In genomic region chr2:85308951-85309555, GRCh38 we compare ENCODE assay signal across 7 cellular contexts. TPM values are rescaled to one million over a fixed set of nuclear protein-coding genes. Genes with fewer than 3 reads are reported as not detected.
DNase-seq lines count a peak whose midpoint lies in the region; ATAC-seq, FAIRE-seq and TF ChIP-seq lines count a peak whose summit lies in the region.

No MANE protein-coding gene starts in this region.

- no peaks in the 10 kb centered on the region for H3K9me3 ChIP-seq in K562 (replicated peaks; ENCODE audit: control insufficient read depth, insufficient read depth, low read depth, low read length)
- H3K9me3 ChIP-seq in aorta (ENCODE audit: control insufficient read depth, low read length) = no peaks in the 10 kb centered on the region

- no peak for TF ChIP-seq EP300 in K562 (IDR thresholded peaks at IDR 0.05; ENCODE audit: low read length)

- H3K4me2 ChIP-seq in K562 (ENCODE audit: insufficient read depth, low read length) = no peak overlapping the region

- no peak overlapping the region for H3K27ac ChIP-seq in K562 (ENCODE audit: extremely low read depth, low read depth, low read length)
- H3K27ac ChIP-seq in aorta (ENCODE audit: low read depth in 1 of 2, low read length in 2 of 2) = peak overlapping the region in 1 of 2 donors; percentile 2

- no peak for ATAC-seq in K562
- peak; percentile 69 for ATAC-seq in aorta (ENCODE audit: low FRiP score)

- no peaks in the 10 kb centered on the region for H3K79me2 ChIP-seq in K562 (ENCODE audit: control insufficient read depth, insufficient read depth, low read length)

- BruUV-seq in K562 (replicated peaks; lab: Mats Ljungman, UMichigan) = no TSS peak

- H3K36me3 ChIP-seq in K562 (ENCODE audit: control insufficient read depth, insufficient read depth, low read length) = no peaks in the 10 kb centered on the region
- no peaks in the 10 kb centered on the region for H3K36me3 ChIP-seq in aorta (ENCODE audit: control insufficient read depth in 1 of 2, insufficient read depth in 2 of 2, low read length in 1 of 2)

- POLR2A ChIA-PET in K562 (lab: Yijun Ruan, JAX) = interaction anchor here (0.6 to 1.5 kb wide), 5 partner anchors 9 to 230 kb away, joined by 3 to 11 read pairs (median 3); partner anchors contain the start of genes MAT2A and TGOLN2

- 44% methylated on average over 14 of the region's 14 CpGs for WGBS in K562 (ENCODE audit: insufficient coverage, low coverage, missing lambda C conversion rate)
- WGBS in aorta, 2 donors = 10 to 15% methylated on average over 14 of the region's 14 CpGs

- H3K27me3 ChIP-seq in K562 (ENCODE audit: control insufficient read depth in 2 of 2, insufficient read depth in 2 of 2, low read length in 2 of 2) (peaks cover 8 to 22% of the 10 kb centered on the region in 2 experiments; a peak in 4 of 5 replicates), aorta (ENCODE audit: control insufficient read depth in 1 of 2, insufficient read depth in 2 of 2, low read length in 1 of 2) (no peaks in the 10 kb centered on the region)

- FAIRE-seq in K562 (lab: Jason Lieb, UNC) = no peak

- peak overlapping the region in 1 of 2 experiments; percentile 68; a peak in 2 of 4 replicates for H3K9ac ChIP-seq in K562 (ENCODE audit: insufficient read depth in 1 of 2, low read depth in 2 of 2, low read length in 2 of 2)

- intact Hi-C loops in K562 (cut with micrococcal nuclease) (no loop called here), aorta (cut with DNase I) (no loop called here)

- H3K4me3 ChIP-seq in K562 (no peak overlapping the region), aorta (ENCODE audit: low read length in 2 of 2) (no peak overlapping the region)

- CTCF ChIA-PET in K562 (lab: Yijun Ruan, JAX; ENCODE audit: low intra/inter-chr PET ratio) = no interaction called here

- no peak for TF ChIP-seq CTCF in K562 (IDR thresholded peaks at IDR 0.05 in 2 of 3, conservative IDR thresholded peaks at IDR 0.05 in 1 of 3; ENCODE audit: insufficient read depth in 2 of 3, low read depth in 1 of 3, low read length in 3 of 3)

- H3K4me1 ChIP-seq in K562 (replicated peaks in 1 of 2; ENCODE audit: control insufficient read depth in 2 of 2, insufficient read depth in 2 of 2, low read length in 2 of 2) (peaks cover 9 to 23% of the 10 kb centered on the region in 2 experiments; a peak in 4 of 5 replicates), aorta (ENCODE audit: control insufficient read depth in 1 of 2, insufficient read depth in 2 of 2, low read length in 2 of 2) (no peaks in the 10 kb centered on the region)

- DNase-seq in G401 (ENCODE audit: low spot score) (peak; percentile 63), NCI-H2029 (lab: John Stamatoyannopoulos, UW) (peak; percentile 84), K562 (ENCODE audit: extremely low read depth in 1 of 4, low spot score in 3 of 4) (no peak), lung microvascular endothelial cell (ENCODE audit: low read depth in 2 of 2) (peak; percentile 26 to 62), aorta (peak; percentile 82 to 89), T1000 (lab: John Stamatoyannopoulos, UW) (no peak), iPS-NIHi7 (ENCODE audit: extremely low spot score) (no peak)

- no peaks in the 10 kb centered on the region; the same call in none of the 2 replicates for H4K20me1 ChIP-seq in K562 (replicated peaks; ENCODE audit: control insufficient read depth, insufficient read depth, low read length)

- TF ChIP-seq RAD21 in K562 (CRISPR knock-in tag; conservative IDR thresholded peaks at IDR 0.05 in 1 of 2, IDR thresholded peaks at IDR 0.05 in 1 of 2) = no peak

- in situ Hi-C loops in G401 (cut with HindIII; ENCODE audit: low sequenced_read_pairs) (no loop called here), K562 (cut with MboI) (loop anchor here (10.0 kb wide), 1 partner anchor 384 kb away; no protein-coding TSS in a partner anchor)

- no peaks in the 10 kb centered on the region for H3K9me1 ChIP-seq in K562 (ENCODE audit: control insufficient read depth, insufficient read depth, low read length)

- 0 out of 2 replicates have a peak overlapping the region, but pooled peaks have one; percentile 9 for H2AFZ ChIP-seq in K562 (ENCODE audit: low read depth, low read length)

- no peak for TF ChIP-seq POLR2A in K562 (conservative IDR thresholded peaks at IDR 0.05)

TF ChIP-seq in K562, 482 proteins besides CTCF, POLR2A, EP300 and RAD21 (continues in another document):
- TF ChIP-seq POLR2G (IDR thresholded peaks at IDR 0.05; ENCODE audit: low read depth, low read length) (peak; percentile 48), USF2 (CRISPR knock-in tag; IDR thresholded peaks at IDR 0.05) (peak; percentile 27; the same call in 1 of the 2 replicates)

RNA-seq across cellular contexts. Expression of gene TGOLN2, which starts 18.7 kb away (rescaled TPM):
- 14.1 and 16.9 TPM in 2 replicates for total RNA-seq in G401 (2014; rRNA removed; shearing (Covaris generic))
- total RNA-seq in K562 (2011; cell fraction: chromatin; rRNA removed; ENCODE audit: low replicate concordance) = 117 and 121 TPM in 2 replicates
- 73.6 and 84.5 TPM in 2 replicates for total RNA-seq in K562 (2011; cell fraction: nucleolus; rRNA removed)
- 118 and 151 TPM in 2 replicates for total RNA-seq in K562 (2011; cell fraction: nucleoplasm; rRNA removed)
- total RNA-seq in K562 (2014; rRNA removed) (35.9 and 40.7 TPM in 2 replicates), K562 (2014; rRNA removed; fragmentation: Illumina TruSeq; extraction: Trizol) (28.3 and 32.1 TPM in 2 replicates), K562 (2015; rRNA removed; fragmentation: Illumina TruSeq; extraction: Trizol) (30.7 and 31.9 TPM in 2 replicates), K562 (2021) (47.4 and 48.0 TPM in 2 replicates), lung microvascular endothelial cell (50.1 and 62.7 TPM in 2 replicates), aorta (100 to 1,000 TPM; 116 to 123 TPM)
- polyA plus RNA-seq in K562 (2011; rRNA removed) (38.9 and 61.7 TPM in 2 replicates), K562 (2014; fragmentation: Illumina TruSeq; extraction: Trizol) (60.5 and 66.5 TPM in 2 replicates), K562 (2014; fragmentation: Nextera tagmentation; extraction: Ambion mirVana) (10 to 100 TPM; 13.0 to 18.0 TPM), K562 (2014; rRNA removed) (52.1 and 53.1 TPM in 2 replicates), aorta (10 to 100 TPM; 37.1 to 58.5 TPM)
- 33.8 and 36.9 TPM in 2 replicates for polyA plus RNA-seq in K562 (2011; cell fraction: cytosol; rRNA removed)
- 42.9 and 60.6 TPM in 2 replicates for polyA plus RNA-seq in K562 (2011; cell fraction: nucleus; rRNA removed)
- polyA plus RNA-seq in K562 (2012) = 35.4 and 54.6 TPM in 2 replicates
- 27.2 and 44.1 TPM in 2 replicates for polyA minus RNA-seq in K562 (2011; rRNA and poly(A)+ RNA removed)
- 19.2 and 19.4 TPM in 2 replicates for polyA minus RNA-seq in K562 (2011; cell fraction: cytosol; rRNA and poly(A)+ RNA removed)
- 25.9 and 26.5 TPM in 2 replicates for polyA minus RNA-seq in K562 (2011; cell fraction: nucleus; rRNA and poly(A)+ RNA removed)

RNA-seq across cellular contexts. Expression of gene RETSAT, which starts 45.3 kb away (rescaled TPM):
- total RNA-seq in G401 (2014; rRNA removed; shearing (Covaris generic)) = 32.1 and 39.6 TPM in 2 replicates
- 45.6 and 82.8 TPM in 2 replicates for total RNA-seq in K562 (2011; cell fraction: chromatin; rRNA removed; ENCODE audit: low replicate concordance)
- total RNA-seq in K562 (2011; cell fraction: nucleolus; rRNA removed) = 68.5 and 68.6 TPM in 2 replicates
- total RNA-seq in K562 (2011; cell fraction: nucleoplasm; rRNA removed) = 61.2 and 66.1 TPM in 2 replicates
- 12.3 and 15.6 TPM in 2 replicates for total RNA-seq in K562 (2014; rRNA removed)
- 13.2 and 14.4 TPM in 2 replicates for total RNA-seq in K562 (2014; rRNA removed; fragmentation: Illumina TruSeq; extraction: Trizol)
- total RNA-seq in K562 (2015; rRNA removed; fragmentation: Illumina TruSeq; extraction: Trizol) = 17.9 and 20.0 TPM in 2 replicates
- total RNA-seq in K562 (2021) = 19.5 and 20.1 TPM in 2 replicates
- 16.8 and 18.3 TPM in 2 replicates for polyA plus RNA-seq in K562 (2011; rRNA removed)
- polyA plus RNA-seq in K562 (2011; cell fraction: cytosol; rRNA removed) = 16.5 and 17.9 TPM in 2 replicates
- 58.2 and 61.1 TPM in 2 replicates for polyA plus RNA-seq in K562 (2011; cell fraction: nucleus; rRNA removed)
- polyA plus RNA-seq in K562 (2012) = 18.6 and 29.4 TPM in 2 replicates
- 18.7 and 21.6 TPM in 2 replicates for polyA plus RNA-seq in K562 (2014; fragmentation: Illumina TruSeq; extraction: Trizol)
- polyA plus RNA-seq in K562 (2014; fragmentation: Nextera tagmentation; extraction: Ambion mirVana) = 1 to 10 TPM; 1.9 to 5.6 TPM
- 13.8 and 16.5 TPM in 2 replicates for polyA plus RNA-seq in K562 (2014; rRNA removed)
- 17.0 and 18.0 TPM in 2 replicates for polyA minus RNA-seq in K562 (2011; rRNA and poly(A)+ RNA removed)
- 13.9 and 14.6 TPM in 2 replicates for polyA minus RNA-seq in K562 (2011; cell fraction: cytosol; rRNA and poly(A)+ RNA removed)
- 17.0 and 26.4 TPM in 2 replicates for polyA minus RNA-seq in K562 (2011; cell fraction: nucleus; rRNA and poly(A)+ RNA removed)
- total RNA-seq in lung microvascular endothelial cell = 50.3 and 63.5 TPM in 2 replicates
- total RNA-seq in aorta = 10 to 100 TPM; 23.8 to 29.5 TPM
- 10 to 100 TPM; 18.9 to 22.7 TPM for polyA plus RNA-seq in aorta

RNA-seq across cellular contexts. Expression of gene ELMOD3, which starts 45.5 kb away (rescaled TPM):
- total RNA-seq in G401 (2014; rRNA removed; shearing (Covaris generic)) = 11.0 and 11.2 TPM in 2 replicates
- total RNA-seq in K562 (2011; cell fraction: chromatin; rRNA removed; ENCODE audit: low replicate concordance) = 51.6 and 62.7 TPM in 2 replicates
- 34.3 and 36.0 TPM in 2 replicates for total RNA-seq in K562 (2011; cell fraction: nucleolus; rRNA removed)
- total RNA-seq in K562 (2011; cell fraction: nucleoplasm; rRNA removed) = 37.3 and 43.5 TPM in 2 replicates
- total RNA-seq in K562 (2014; rRNA removed) (6.2 and 9.8 TPM in 2 replicates), K562 (2014; rRNA removed; fragmentation: Illumina TruSeq; extraction: Trizol) (10.5 and 11.6 TPM in 2 replicates), K562 (2015; rRNA removed; fragmentation: Illumina TruSeq; extraction: Trizol) (12.4 and 14.5 TPM in 2 replicates), K562 (2021) (7.8 and 9.2 TPM in 2 replicates), lung microvascular endothelial cell (6.1 and 10.1 TPM in 2 replicates), aorta (10 to 100 TPM; 17.0 to 26.6 TPM)
- polyA plus RNA-seq in K562 (2011; rRNA removed) (14.5 and 18.7 TPM in 2 replicates), K562 (2014; fragmentation: Illumina TruSeq; extraction: Trizol) (11.1 and 14.3 TPM in 2 replicates), K562 (2014; fragmentation: Nextera tagmentation; extraction: Ambion mirVana) (1 to 10 TPM; 2.7 to 6.4 TPM), K562 (2014; rRNA removed) (14.5 and 14.6 TPM in 2 replicates), aorta (10 to 100 TPM in 1 of 2 donors, 1 to 10 TPM in 1; 9.5 to 38.3 TPM)
- 11.4 and 12.2 TPM in 2 replicates for polyA plus RNA-seq in K562 (2011; cell fraction: cytosol; rRNA removed)
- 29.7 and 49.5 TPM in 2 replicates for polyA plus RNA-seq in K562 (2011; cell fraction: nucleus; rRNA removed)
- 8.8 and 16.0 TPM in 2 replicates for polyA plus RNA-seq in K562 (2012)
- polyA minus RNA-seq in K562 (2011; rRNA and poly(A)+ RNA removed) = 11.0 and 17.1 TPM in 2 replicates
- 2.5 and 4.8 TPM in 2 replicates for polyA minus RNA-seq in K562 (2011; cell fraction: cytosol; rRNA and poly(A)+ RNA removed)
- 11.9 and 12.7 TPM in 2 replicates for polyA minus RNA-seq in K562 (2011; cell fraction: nucleus; rRNA and poly(A)+ RNA removed)

Comparison
In these comparisons a context has a peak if more than half of its experiments do, and no peak if none do; other contexts are left out.
1. DNase-seq: peak in G401 (single experiment), NCI-H2029 (single experiment), lung microvascular endothelial cell (2 of 2) and aorta (2 of 2); none in K562 (0 of 4), T1000 (single experiment) and iPS-NIHi7 (single experiment).